19 cellular contexts compared by ENCODE assay signal in the genomic region with DNA sequence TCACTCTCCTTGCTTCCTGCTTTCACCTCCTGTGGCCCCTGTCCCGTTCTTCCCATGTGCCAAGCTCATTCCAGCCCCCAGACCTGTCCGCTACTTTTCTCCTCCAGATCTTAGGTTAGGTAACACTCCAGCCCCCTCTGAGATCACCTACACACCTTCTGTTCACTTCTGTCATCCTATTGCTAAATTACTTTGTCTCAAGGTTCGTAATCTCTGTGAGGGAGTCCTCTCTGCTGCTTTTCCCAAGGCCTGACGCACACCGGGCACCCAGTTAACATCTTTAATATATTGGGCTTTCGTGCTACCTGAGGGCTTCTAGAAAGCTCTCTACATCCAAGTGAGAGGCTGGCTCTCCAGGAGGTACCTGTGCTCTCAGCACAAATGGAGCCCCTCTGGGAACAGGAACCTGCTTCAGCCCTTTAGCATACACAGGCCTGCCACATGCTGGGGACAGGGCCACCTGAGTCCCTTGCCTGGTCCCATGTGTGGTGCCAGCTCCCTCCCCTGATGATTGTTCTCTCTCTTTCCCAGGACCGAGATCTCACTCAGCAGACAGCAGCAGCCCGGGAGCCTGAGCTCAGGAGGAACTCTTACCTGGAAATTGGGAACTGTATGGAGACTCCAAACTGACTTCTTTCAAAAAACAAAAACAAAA. TPM values are rescaled to one million over a fixed set of nuclear protein-coding genes. Genes with fewer than 3 reads are reported as not detected.
DNase-seq lines count a peak whose midpoint lies in the region; ATAC-seq, FAIRE-seq and TF ChIP-seq lines count a peak whose summit lies in the region.
"Had no signal": no experiment of that assay in that cellular context is flagged by ENCODE, and none has a peak within 500 bp of the region (broad histone marks: within the 10 kb centered on the region; RNA-seq: fewer than 3 reads in every experiment).

No MANE protein-coding gene starts in this region.

- H3K4me3 ChIP-seq in HepG2 (replicated peaks in 1 of 3; ENCODE audit: insufficient read depth in 1 of 3, low read depth in 2 of 3, low read length in 3 of 3) = no peak overlapping the region
- no peak overlapping the region for H3K4me3 ChIP-seq in sigmoid colon
- no peak overlapping the region for H3K4me3 ChIP-seq in lower leg skin (ENCODE audit: low read depth, poor library complexity, severe bottlenecking)
- H3K4me3 ChIP-seq: K562 had no signal

- H3K4ac ChIP-seq in H9 (ENCODE audit: low read depth, low read length) = no peak overlapping the region

- no peak overlapping the region for H2BK12ac ChIP-seq in H9 (ENCODE audit: insufficient read length, low read depth, low read length)

- no peak overlapping the region for H2BK15ac ChIP-seq in H9 (ENCODE audit: low read depth, low read length)

- no peak overlapping the region for H4K91ac ChIP-seq in H9 (ENCODE audit: insufficient read length, low read depth, low read length)

- no peak overlapping the region for H4K8ac ChIP-seq in H9 (replicated peaks; ENCODE audit: insufficient read length, low read depth, low read length)

- H3K4me3 Mint-ChIP-seq in H9 (no peak overlapping the region), WTC11 (no peak overlapping the region)
- no peak overlapping the region for H3K4me3 Mint-ChIP-seq in T-helper 2 cell treated with Interferon-gamma antibody and Interleukin-4, amounts not matched to agents 5 μg/mL and 100 μg/mL, for 36 hours
- H3K4me3 Mint-ChIP-seq: CD14-positive monocyte; CD8-positive, alpha-beta T cell had no signal

- CTCF ChIA-PET in WTC11 (lab: Charles Lee) (interaction anchor here (0.6 to 4.1 kb wide), 8 partner anchors 13 to 452 kb away, joined by 3 to 40 read pairs (median 4); no protein-coding TSS in a partner anchor), HepG2 (lab: Yijun Ruan, JAX; ENCODE audit: low intra/inter-chr PET ratio, low total read pairs) (no interaction called here)

- TF ChIP-seq POLR2A in HepG2 (IDR thresholded peaks at IDR 0.05; ENCODE audit: insufficient read depth in 1 of 2, low read depth in 2 of 2, low read length in 2 of 2) (peak in 1 of 2 experiments; percentile 35; a peak in 1 of 4 replicates), sigmoid colon (IDR thresholded peaks at IDR 0.05) (no peak), lower leg skin (IDR thresholded peaks at IDR 0.05) (no peak)

- no TSS peak for BruUV-seq in HepG2 (replicated peaks; lab: Mats Ljungman, UMichigan)

- no peak for TF ChIP-seq RAD21 in HepG2 (CRISPR knock-in tag; IDR thresholded peaks at IDR 0.05)

- no CpG with 5 or more reads among the region's 8 CpGs for WGBS in H9 (ENCODE audit: extremely low coverage, insufficient read length, low lambda C conversion rate)
- 97% methylated on average over 8 of the region's 8 CpGs for WGBS in HepG2 (ENCODE audit: low lambda C conversion rate)
- WGBS in sigmoid colon, 2 donors = 93 to 94% methylated on average over 8 of the region's 8 CpGs
- WGBS in lower leg skin, 2 donors = 96 to 97% methylated on average over 8 of the region's 8 CpGs

- H3K27ac ChIP-seq in H9 (ENCODE audit: insufficient read length, low read depth, low read length) (no peak overlapping the region), HepG2 (ENCODE audit: extremely low read length, insufficient read depth, low read length) (no peak overlapping the region), sigmoid colon (no peak overlapping the region)

- H2AFZ ChIP-seq in H9 (ENCODE audit: low read length) (no peak overlapping the region), HepG2 (ENCODE audit: low read length) (no peak overlapping the region)

- intact Hi-C loops in HepG2 (cut with micrococcal nuclease; ENCODE audit: unreplicated experiment) (loop anchor here (1.0 kb wide), 1 partner anchor 9 kb away; no protein-coding TSS in a partner anchor), sigmoid colon (cut with DNase I) (no loop called here), lower leg skin (cut with DNase I; ENCODE audit: low total_unique reads) (no loop called here)

- H3K4me1 ChIP-seq in H9 (ENCODE audit: insufficient read depth, low read length) (no peaks in the 10 kb centered on the region; the same call in 1 of the 2 replicates), HepG2 (ENCODE audit: insufficient read depth, low read length) (peaks cover 24% of the 10 kb centered on the region), sigmoid colon (no peaks in the 10 kb centered on the region)

- H2AK5ac ChIP-seq in H9 (ENCODE audit: insufficient read length, low read length) = no peak overlapping the region

- H3K27ac Mint-ChIP-seq in H9 (peak overlapping the region in 2 of 3 experiments; percentile 24 to 89; a peak in 3 of 7 replicates), WTC11 (peak overlapping the region; percentile 91)
- H3K27ac Mint-ChIP-seq in T-helper 2 cell treated with Interferon-gamma antibody and Interleukin-4, amounts not matched to agents 5 μg/mL and 100 μg/mL, for 36 hours = no peak overlapping the region
- H3K27ac Mint-ChIP-seq: CD8-positive, alpha-beta T cell had no signal

- H2BK20ac ChIP-seq in H9 (ENCODE audit: low read depth, low read length, poor library complexity, severe bottlenecking) = no peak overlapping the region

- H3K79me1 ChIP-seq in H9 (ENCODE audit: insufficient read depth, low read depth, low read length, poor library complexity, severe bottlenecking) = no peaks in the 10 kb centered on the region

- H3K27me3 ChIP-seq in H9 (ENCODE audit: insufficient read depth, low read length) = no peaks in the 10 kb centered on the region
- H3K27me3 ChIP-seq in HepG2 (ENCODE audit: control insufficient read depth in 1 of 2, insufficient read depth in 2 of 2, low read length in 2 of 2) = no peaks in the 10 kb centered on the region
- H3K27me3 ChIP-seq in sigmoid colon = no peaks in the 10 kb centered on the region

- H3K9me3 ChIP-seq in H9 (ENCODE audit: control insufficient read depth, low read depth, low read length) (no peaks in the 10 kb centered on the region), HepG2 (ENCODE audit: low read length) (no peaks in the 10 kb centered on the region), sigmoid colon (no peaks in the 10 kb centered on the region)

- H3K9me3 Mint-ChIP-seq in H9 (no peaks in the 10 kb centered on the region), WTC11 (no peaks in the 10 kb centered on the region)
- no peaks in the 10 kb centered on the region for H3K9me3 Mint-ChIP-seq in T-helper 2 cell treated with Interferon-gamma antibody and Interleukin-4, amounts not matched to agents 5 μg/mL and 100 μg/mL, for 36 hours
- H3K9me3 Mint-ChIP-seq: CD8-positive, alpha-beta T cell had no signal

- H3K9ac ChIP-seq in H9 (ENCODE audit: extremely low read depth, insufficient read length, low read length) = no peak overlapping the region
- H3K9ac ChIP-seq in HepG2 (ENCODE audit: insufficient read depth, low read depth, low read length) = no peak overlapping the region

- no peak for DNase-seq in H9
- no peak for DNase-seq in WTC11 (ENCODE audit: low spot score)
- DNase-seq in HepG2 (ENCODE audit: low spot score) = no peak
- peak; percentile 33 for DNase-seq in sigmoid colon
- DNase-seq in lower leg skin (ENCODE audit: low spot score in 2 of 2) = no peak
- DNase-seq in NCI-H524 treated with DMSO at 0.1 percent for 48 hours (lab: John Stamatoyannopoulos, UW) = no peak
- DNase-seq in T-helper 2 cell treated with Interferon-gamma antibody and Interleukin-4, amounts not matched to agents 5 μg/mL and 100 μg/mL, for 36 hours (ENCODE audit: low spot score) = no peak
- DNase-seq: CD8-positive, alpha-beta T cell; COR-L47; DND-41; GF-D8; H7 had no signal

- POLR2A ChIA-PET in WTC11 (lab: Charles Lee) = interaction anchor here (0.6 to 0.8 kb wide), 3 partner anchors 168 to 192 kb away, joined by 3 read pairs; no protein-coding TSS in a partner anchor
- POLR2A ChIA-PET in HepG2 (lab: Yijun Ruan, JAX) = no interaction called here

- no peak overlapping the region for H2BK5ac ChIP-seq in H9 (ENCODE audit: insufficient read length, low read length)

- no peak overlapping the region for H3T11ph ChIP-seq in H9 (ENCODE audit: low read length)

- H3K14ac ChIP-seq in H9 (ENCODE audit: insufficient read depth, low read length) = no peak overlapping the region

- H3K27me3 Mint-ChIP-seq in H9 (ENCODE audit: low read depth) (peaks cover 2% of the 10 kb centered on the region; the same call in 1 of the 2 replicates), WTC11 (ENCODE audit: low read depth) (no peaks in the 10 kb centered on the region)
- H3K27me3 Mint-ChIP-seq in T-helper 2 cell treated with Interferon-gamma antibody and Interleukin-4, amounts not matched to agents 5 μg/mL and 100 μg/mL, for 36 hours (ENCODE audit: low read depth) = peaks cover 7% of the 10 kb centered on the region

- in situ Hi-C loops in HepG2 (cut with HindIII; ENCODE audit: extremely low pct_ligation_motif_present, low pct_unique_long_range_greater_than_20kb) = no loop called here

- H4K20me1 ChIP-seq in H9 (ENCODE audit: control insufficient read depth, insufficient read depth, insufficient read length) = no peaks in the 10 kb centered on the region
- peaks cover 9% of the 10 kb centered on the region for H4K20me1 ChIP-seq in HepG2 (ENCODE audit: insufficient read depth, low read length)

- no peak for TF ChIP-seq EP300 in HepG2 (IDR thresholded peaks at IDR 0.05; ENCODE audit: low read depth in 2 of 2, low read length in 2 of 2)
- no peak for TF ChIP-seq EP300 in HepG2 (CRISPR knock-in tag; IDR thresholded peaks at IDR 0.05; ENCODE audit: borderline replicate concordance)
- TF ChIP-seq EP300 in sigmoid colon (IDR thresholded peaks at IDR 0.05) = no peak

- H3K23ac ChIP-seq in H9 (ENCODE audit: insufficient read length, low read depth, low read length) = no peak overlapping the region

- H3K4me1 Mint-ChIP-seq in H9 = peaks cover 40 to 43% of the 10 kb centered on the region in 2 experiments
- H3K4me1 Mint-ChIP-seq in WTC11 = peaks cover 41% of the 10 kb centered on the region
- no peaks in the 10 kb centered on the region for H3K4me1 Mint-ChIP-seq in T-helper 2 cell treated with Interferon-gamma antibody and Interleukin-4, amounts not matched to agents 5 μg/mL and 100 μg/mL, for 36 hours (ENCODE audit: low read depth)
- H3K4me1 Mint-ChIP-seq: CD14-positive monocyte had no signal

- no peak overlapping the region for H3K56ac ChIP-seq in H9 (ENCODE audit: insufficient read length, low read depth, low read length)

- no peak overlapping the region for H3K18ac ChIP-seq in H9 (ENCODE audit: insufficient read length, low read depth, low read length)

- peaks cover 28 to 31% of the 10 kb centered on the region in 2 experiments for H3K36me3 ChIP-seq in HepG2 (replicated peaks in 1 of 2; ENCODE audit: control insufficient read depth in 1 of 2, insufficient read depth in 2 of 2, low read length in 2 of 2)
- H3K36me3 ChIP-seq in sigmoid colon = peaks cover 11 to 31% (median 20%) of the 10 kb centered on the region in 4 donors

- peaks cover 11 to 31% (median 28%) of the 10 kb centered on the region in 3 experiments for H3K36me3 Mint-ChIP-seq in H9 (ENCODE audit: insufficient read depth in 1 of 3, low read depth in 3 of 3)
- H3K36me3 Mint-ChIP-seq in WTC11 = peaks cover 13% of the 10 kb centered on the region
- H3K36me3 Mint-ChIP-seq in T-helper 2 cell treated with Interferon-gamma antibody and Interleukin-4, amounts not matched to agents 5 μg/mL and 100 μg/mL, for 36 hours (ENCODE audit: low read depth) = no peaks in the 10 kb centered on the region
- H3K36me3 Mint-ChIP-seq: CD8-positive, alpha-beta T cell had no signal

- H3K4me2 ChIP-seq in H9 (ENCODE audit: insufficient read depth, insufficient read length, low read length) (no peak overlapping the region), HepG2 (ENCODE audit: low read depth, low read length) (no peak overlapping the region)

- H3K23me2 ChIP-seq in H9 (ENCODE audit: insufficient read length, low read depth, low read length, poor library complexity, severe bottlenecking) = no peaks in the 10 kb centered on the region

- no peak overlapping the region for H4K5ac ChIP-seq in H9 (ENCODE audit: insufficient read length, low read depth, low read length)

- FAIRE-seq in HepG2 (lab: Jason Lieb, UNC) = no peak
- FAIRE-seq: GM19239, K562 had no signal

- ATAC-seq in WTC11 (no peak; the same call in 1 of the 2 replicates), HepG2 (no peak), GM21825 (IDR thresholded peaks at IDR 0.05; ENCODE audit: unreplicated experiment) (no peak)
- ATAC-seq: CD8-positive, alpha-beta T cell; K562 had no signal

- no peak overlapping the region for H2BK120ac ChIP-seq in H9 (ENCODE audit: low read depth, low read length, poor library complexity, severe bottlenecking)

- TF ChIP-seq CTCF in H9 (conservative IDR thresholded peaks at IDR 0.05) (no peak), WTC11 (IDR thresholded peaks at IDR 0.05) (no peak), HepG2 (CRISPR knock-in tag; IDR thresholded peaks at IDR 0.05) (no peak), sigmoid colon (IDR thresholded peaks at IDR 0.05) (no peak), lower leg skin (IDR thresholded peaks at IDR 0.05) (no peak)

- H3K79me2 ChIP-seq in H9 (ENCODE audit: insufficient read depth, low read length) = no peaks in the 10 kb centered on the region
- no peaks in the 10 kb centered on the region for H3K79me2 ChIP-seq in HepG2 (ENCODE audit: insufficient read depth, low read length)

RNA-seq across cellular contexts. Expression of a gene that starts 8.5 kb away (rescaled TPM):
- not detected in 2 replicates for total RNA-seq in H9 (2021)
- not detected in 3 replicates for total RNA-seq in WTC11 (2021)
- not detected in 2 replicates for total RNA-seq in HepG2 (2016; rRNA removed; fragmentation: Illumina TruSeq; extraction: Trizol)
- not detected in 2 replicates for total RNA-seq in HepG2 (2016; cell fraction: cytosol; rRNA removed; fragmentation: Illumina TruSeq; extraction: Trizol; ENCODE audit: low read depth)
- total RNA-seq in HepG2 (2016; cell fraction: insoluble cytoplasmic fraction; rRNA removed; fragmentation: Illumina TruSeq; extraction: Trizol) = 0.19 TPM in 1 of 2 replicates, not detected in the other
- total RNA-seq in HepG2 (2016; cell fraction: membrane; rRNA removed; fragmentation: Illumina TruSeq; extraction: Trizol) = not detected in 2 replicates
- not detected in 2 replicates for total RNA-seq in HepG2 (2016; cell fraction: nucleus; rRNA removed; fragmentation: Illumina TruSeq; extraction: Trizol)
- not detected in 2 replicates for polyA plus RNA-seq in HepG2 (2011; rRNA removed)
- not detected in 2 replicates for polyA plus RNA-seq in HepG2 (2011; cell fraction: cytosol; rRNA removed)
- polyA plus RNA-seq in HepG2 (2011; cell fraction: nucleus; rRNA removed) = not detected in 2 replicates
- polyA plus RNA-seq in HepG2 (2012) = not detected in 2 replicates
- 0.25 TPM in 1 of 2 replicates, not detected in the other for polyA plus RNA-seq in HepG2 (2016; cell fraction: cytosol; fragmentation: Illumina TruSeq; extraction: Trizol; ENCODE audit: low read depth)
- not detected in 2 replicates for polyA plus RNA-seq in HepG2 (2016; cell fraction: insoluble cytoplasmic fraction; fragmentation: Illumina TruSeq; extraction: Trizol; ENCODE audit: low read depth)
- not detected in 2 replicates for polyA plus RNA-seq in HepG2 (2016; cell fraction: membrane; fragmentation: Illumina TruSeq; extraction: Trizol; ENCODE audit: low read depth)
- not detected in 2 replicates for polyA plus RNA-seq in HepG2 (2016; cell fraction: nucleus; fragmentation: Illumina TruSeq; extraction: Trizol; ENCODE audit: insufficient read depth, low read depth)
- polyA minus RNA-seq in HepG2 (2011; rRNA and poly(A)+ RNA removed; ENCODE audit: low replicate concordance) = not detected in 2 replicates
- polyA minus RNA-seq in HepG2 (2011; cell fraction: cytosol; rRNA and poly(A)+ RNA removed) = not detected in 2 replicates
- polyA minus RNA-seq in HepG2 (2011; cell fraction: nucleus; rRNA and poly(A)+ RNA removed) = not detected in 2 replicates
- total RNA-seq in sigmoid colon = not detected
- under 1 TPM in 1 of 3 donors, not detected in 2; 0.60 TPM for polyA plus RNA-seq in sigmoid colon
- under 1 TPM in 1 of 4 donors, not detected in 3; 0.52 TPM for total RNA-seq in lower leg skin
- total RNA-seq: A673; CD8-positive, alpha-beta T cell; H7; HT1080; K562 had no signal
- polyA plus RNA-seq: BJ, CD14-positive monocyte, K562 had no signal

RNA-seq across cellular contexts. Expression of a gene that starts 19.7 kb away (rescaled TPM):
- total RNA-seq in H9 (2021) (2.4 and 2.6 TPM in 2 replicates), WTC11 (2021) (4.1 to 5.8 TPM (median 5.4 TPM) in 3 replicates), HepG2 (2016; rRNA removed; fragmentation: Illumina TruSeq; extraction: Trizol) (10.2 and 13.8 TPM in 2 replicates), sigmoid colon (1 to 10 TPM; 4.2 to 9.7 (median 5.2) TPM), lower leg skin (10 to 100 TPM; 28.8 to 52.0 (median 48.0) TPM)
- 1.6 and 2.8 TPM in 2 replicates for total RNA-seq in HepG2 (2016; cell fraction: cytosol; rRNA removed; fragmentation: Illumina TruSeq; extraction: Trizol; ENCODE audit: low read depth)
- total RNA-seq in HepG2 (2016; cell fraction: insoluble cytoplasmic fraction; rRNA removed; fragmentation: Illumina TruSeq; extraction: Trizol) = 8.1 and 13.9 TPM in 2 replicates
- 6.5 and 7.3 TPM in 2 replicates for total RNA-seq in HepG2 (2016; cell fraction: membrane; rRNA removed; fragmentation: Illumina TruSeq; extraction: Trizol)
- 10.2 and 12.6 TPM in 2 replicates for total RNA-seq in HepG2 (2016; cell fraction: nucleus; rRNA removed; fragmentation: Illumina TruSeq; extraction: Trizol)
- polyA plus RNA-seq in HepG2 (2011; rRNA removed) (8.9 and 9.8 TPM in 2 replicates), sigmoid colon (10 to 100 TPM in 1 of 3 donors, 1 to 10 TPM in 2; 6.7 to 13.2 (median 7.8) TPM)
- 8.5 and 10.8 TPM in 2 replicates for polyA plus RNA-seq in HepG2 (2011; cell fraction: cytosol; rRNA removed)
- polyA plus RNA-seq in HepG2 (2011; cell fraction: nucleus; rRNA removed) = 5.2 and 6.3 TPM in 2 replicates
- 5.6 and 7.9 TPM in 2 replicates for polyA plus RNA-seq in HepG2 (2012)
- polyA plus RNA-seq in HepG2 (2016; cell fraction: cytosol; fragmentation: Illumina TruSeq; extraction: Trizol; ENCODE audit: low read depth) = 1.5 TPM in 2 replicates
- 9.5 and 11.0 TPM in 2 replicates for polyA plus RNA-seq in HepG2 (2016; cell fraction: insoluble cytoplasmic fraction; fragmentation: Illumina TruSeq; extraction: Trizol; ENCODE audit: low read depth)
- 4.1 and 5.6 TPM in 2 replicates for polyA plus RNA-seq in HepG2 (2016; cell fraction: membrane; fragmentation: Illumina TruSeq; extraction: Trizol; ENCODE audit: low read depth)
- polyA plus RNA-seq in HepG2 (2016; cell fraction: nucleus; fragmentation: Illumina TruSeq; extraction: Trizol; ENCODE audit: insufficient read depth, low read depth) = 20.4 and 21.5 TPM in 2 replicates
- polyA minus RNA-seq in HepG2 (2011; rRNA and poly(A)+ RNA removed; ENCODE audit: low replicate concordance) = 1.5 and 13.8 TPM in 2 replicates
- polyA minus RNA-seq in HepG2 (2011; cell fraction: cytosol; rRNA and poly(A)+ RNA removed) = 5.3 and 6.3 TPM in 2 replicates
- 1.8 and 2.7 TPM in 2 replicates for polyA minus RNA-seq in HepG2 (2011; cell fraction: nucleus; rRNA and poly(A)+ RNA removed)
- total RNA-seq: CD8-positive, alpha-beta T cell had no signal
